In the genomic region with DNA sequence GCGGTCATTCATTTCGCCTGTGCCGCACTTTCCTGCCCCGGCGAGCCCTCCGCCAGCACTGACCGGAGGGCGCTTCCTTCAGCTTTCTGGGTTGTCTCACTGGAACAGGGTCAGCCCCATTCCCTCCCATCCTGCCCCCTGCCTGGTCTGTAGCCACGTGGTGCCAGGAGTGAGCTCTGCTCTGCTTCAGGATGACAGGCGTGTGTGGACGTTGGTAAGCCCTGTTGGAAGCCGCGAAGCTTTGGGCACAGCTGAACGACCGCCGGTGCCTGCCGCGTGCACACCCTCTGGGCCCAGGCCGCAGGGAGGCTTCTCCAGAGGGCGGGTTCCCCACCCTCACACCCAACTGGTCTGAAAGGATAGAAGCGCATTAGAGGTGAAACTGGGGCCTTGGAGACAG, we compare ENCODE assay signal across 9 cellular contexts. TPM values are rescaled to one million over a fixed set of nuclear protein-coding genes. Genes with fewer than 3 reads are reported as not detected.
A peak's percentile ranks its signal among the peaks of the same experiment; 100 is the strongest.
DNase-seq lines count a peak whose midpoint lies in the region; ATAC-seq, FAIRE-seq and TF ChIP-seq lines count a peak whose summit lies in the region.
"Not testable (repeated sequence)": the region's sequence is repeated elsewhere in the genome, so short reads cannot be mapped to it uniquely, and the experiment has no call there.
"Had no signal": no experiment of that assay in that cellular context is flagged by ENCODE, and none has a peak within 500 bp of the region (broad histone marks: within the 10 kb centered on the region; RNA-seq: fewer than 3 reads in every experiment).

No MANE protein-coding gene starts in this region.

- DNase-seq in GM12891 (ENCODE audit: insufficient read length, low spot score); HTR-8/SVneo (ENCODE audit: insufficient read length, low spot score); endothelial cell of umbilical vein (ENCODE audit: low read depth, low spot score); Right ventricle myocardium inferior (ENCODE audit: missing footprints); heart left ventricle; left ventricle myocardium superior: not testable (repeated sequence)

- not testable (repeated sequence) for TF ChIP-seq CTCF in endothelial cell of umbilical vein (IDR thresholded peaks at IDR 0.05; ENCODE audit: extremely low read depth in 1 of 2, insufficient read depth in 1 of 2, low read depth in 1 of 2, low read length in 2 of 2); heart left ventricle (IDR thresholded peaks at IDR 0.05)

- intact Hi-C loops in endothelial cell of umbilical vein (cut with micrococcal nuclease); Right ventricle myocardium inferior (cut with DNase I); heart left ventricle (cut with DNase I); left ventricle myocardium superior (cut with micrococcal nuclease): not testable (repeated sequence)

- not testable (repeated sequence) for H3K27ac ChIP-seq in endothelial cell of umbilical vein (ENCODE audit: insufficient read depth, low read depth, low read length); heart left ventricle

- WGBS in heart left ventricle, 4 donors: no CpG with 5 or more reads among the region's 21 CpGs

- H3K4me2 ChIP-seq in endothelial cell of umbilical vein (ENCODE audit: insufficient read depth, low read length): not testable (repeated sequence)

- H3K9ac ChIP-seq in endothelial cell of umbilical vein (replicated peaks; ENCODE audit: extremely low read depth, insufficient read depth, low read length): not testable (repeated sequence)

- not testable (repeated sequence) for TF ChIP-seq POLR2A in GM12891 (IDR thresholded peaks at IDR 0.05; ENCODE audit: low read depth, low read length); endothelial cell of umbilical vein (IDR thresholded peaks at IDR 0.05; ENCODE audit: low read depth, low read length); heart left ventricle (IDR thresholded peaks at IDR 0.05)

- H4K20me1 ChIP-seq in endothelial cell of umbilical vein (replicated peaks; ENCODE audit: control insufficient read depth, extremely low read depth, insufficient read depth, low read length): not testable (repeated sequence)

- ATAC-seq in Right ventricle myocardium inferior (peak; percentile 41), heart left ventricle (peak; percentile 46 to 78 (median 57)), left ventricle myocardium superior (peak; percentile 52)

- not testable (repeated sequence) for H3K36me3 ChIP-seq in endothelial cell of umbilical vein (ENCODE audit: control insufficient read depth in 2 of 2, extremely low read depth in 1 of 2, insufficient read depth in 2 of 2, low read length in 2 of 2)
- peaks cover 0 to 12% (median 6%) of the 10 kb centered on the region in 9 donors for H3K36me3 ChIP-seq in heart left ventricle

- CTCF ChIA-PET in endothelial cell of umbilical vein (lab: Charles Lee): not testable (repeated sequence)

- not testable (repeated sequence) for H3K4me3 ChIP-seq in endothelial cell of umbilical vein (replicated peaks in 1 of 3; ENCODE audit: insufficient read depth in 1 of 3, low read depth in 1 of 3, low read length in 3 of 3); heart left ventricle

- not testable (repeated sequence) for H3K79me2 ChIP-seq in endothelial cell of umbilical vein (ENCODE audit: control insufficient read depth, insufficient read depth, low read length)

- not testable (repeated sequence) for BruUV-seq in endothelial cell of umbilical vein (replicated peaks; lab: Mats Ljungman, UMichigan)

- POLR2A ChIA-PET in endothelial cell of umbilical vein (lab: Charles Lee): not testable (repeated sequence)

- peak; percentile 69 for FAIRE-seq in GM12891 (lab: Jason Lieb, UNC)
- FAIRE-seq in HTR-8/SVneo (lab: Jason Lieb, UNC): peak; percentile 81
- peak; percentile 28 for FAIRE-seq in endothelial cell of umbilical vein (lab: Jason Lieb, UNC)

- not testable (repeated sequence) for H3K9me1 ChIP-seq in endothelial cell of umbilical vein (replicated peaks; ENCODE audit: control insufficient read depth, extremely low read depth, insufficient read depth, low read length)

- not testable (repeated sequence) for H3K4me1 ChIP-seq in endothelial cell of umbilical vein (ENCODE audit: control insufficient read depth, extremely low read depth, insufficient read depth, low read length)
- peaks cover 0 to 12% (median 8%) of the 10 kb centered on the region in 12 donors for H3K4me1 ChIP-seq in heart left ventricle

- not testable (repeated sequence) for H2AFZ ChIP-seq in endothelial cell of umbilical vein (ENCODE audit: low read depth, low read length)

- H3K27me3 ChIP-seq in endothelial cell of umbilical vein (ENCODE audit: control insufficient read depth in 2 of 2, insufficient read depth in 2 of 2, low read length in 2 of 2); heart left ventricle: not testable (repeated sequence)

- H3K9me3 ChIP-seq in endothelial cell of umbilical vein (replicated peaks; ENCODE audit: control insufficient read depth, insufficient read depth, low read length); heart left ventricle: not testable (repeated sequence)

- dilution Hi-C loops in endothelial cell of umbilical vein (cut with MboI; ENCODE audit: extremely low pct_ligation_motif_present, low sequenced_read_pairs): not testable (repeated sequence)

RNA-seq across cellular contexts. Expression of a gene that starts 43.0 kb away (rescaled TPM):
- polyA plus RNA-seq in GM12891 (2012; ENCODE audit: low read depth, missing spikeins): 12.6 TPM
- total RNA-seq in endothelial cell of umbilical vein (37.3 and 40.8 TPM in 2 replicates), Right ventricle myocardium inferior (47.1 TPM), heart left ventricle (10 to 100 TPM; 29.1 to 54.1 (median 40.4) TPM), left ventricle myocardium superior (43.1 TPM)
- polyA plus RNA-seq in endothelial cell of umbilical vein (19.9 and 22.4 TPM in 2 replicates), heart left ventricle (10 to 100 TPM; 12.3 to 32.3 TPM)
- 24.6 and 26.6 TPM in 2 replicates for polyA plus RNA-seq in endothelial cell of umbilical vein (2011; cell fraction: cytosol; rRNA removed)
- 43.3 and 47.2 TPM in 2 replicates for polyA plus RNA-seq in endothelial cell of umbilical vein (2011; cell fraction: nucleus; rRNA removed)
- polyA plus RNA-seq in endothelial cell of umbilical vein (2012): 23.8 and 24.9 TPM in 2 replicates
- polyA minus RNA-seq in endothelial cell of umbilical vein: 39.4 and 42.7 TPM in 2 replicates
- 17.0 TPM for polyA minus RNA-seq in endothelial cell of umbilical vein (2011; cell fraction: cytosol; rRNA and poly(A)+ RNA removed)
- 26.3 and 30.0 TPM in 2 replicates for polyA minus RNA-seq in endothelial cell of umbilical vein (2011; cell fraction: nucleus; rRNA and poly(A)+ RNA removed)

RNA-seq across cellular contexts. Expression of a gene that starts 49.6 kb away (rescaled TPM):
- polyA plus RNA-seq in GM12891 (2012; ENCODE audit: low read depth, missing spikeins): 2.6 TPM
- total RNA-seq in endothelial cell of umbilical vein (not detected in 2 replicates), Right ventricle myocardium inferior (not detected), heart left ventricle (under 1 TPM in 1 of 9 donors, not detected in 8; 0.18 TPM), left ventricle myocardium superior (not detected)
- polyA plus RNA-seq in endothelial cell of umbilical vein (not detected in 2 replicates), heart left ventricle (under 1 TPM; 0.04 to 0.27 TPM)
- polyA plus RNA-seq in endothelial cell of umbilical vein (2011; cell fraction: cytosol; rRNA removed): not detected in 2 replicates
- not detected in 2 replicates for polyA plus RNA-seq in endothelial cell of umbilical vein (2011; cell fraction: nucleus; rRNA removed)
- 1.1 TPM in 1 of 2 replicates, not detected in the other for polyA plus RNA-seq in endothelial cell of umbilical vein (2012)
- not detected in 2 replicates for polyA minus RNA-seq in endothelial cell of umbilical vein
- not detected for polyA minus RNA-seq in endothelial cell of umbilical vein (2011; cell fraction: cytosol; rRNA and poly(A)+ RNA removed)
- not detected in 2 replicates for polyA minus RNA-seq in endothelial cell of umbilical vein (2011; cell fraction: nucleus; rRNA and poly(A)+ RNA removed)
- total RNA-seq: A172 had no signal
- polyA plus RNA-seq: A549, BJ had no signal
